Comparison of ENCODE assay signal across 16 cellular contexts in the genomic region with DNA sequence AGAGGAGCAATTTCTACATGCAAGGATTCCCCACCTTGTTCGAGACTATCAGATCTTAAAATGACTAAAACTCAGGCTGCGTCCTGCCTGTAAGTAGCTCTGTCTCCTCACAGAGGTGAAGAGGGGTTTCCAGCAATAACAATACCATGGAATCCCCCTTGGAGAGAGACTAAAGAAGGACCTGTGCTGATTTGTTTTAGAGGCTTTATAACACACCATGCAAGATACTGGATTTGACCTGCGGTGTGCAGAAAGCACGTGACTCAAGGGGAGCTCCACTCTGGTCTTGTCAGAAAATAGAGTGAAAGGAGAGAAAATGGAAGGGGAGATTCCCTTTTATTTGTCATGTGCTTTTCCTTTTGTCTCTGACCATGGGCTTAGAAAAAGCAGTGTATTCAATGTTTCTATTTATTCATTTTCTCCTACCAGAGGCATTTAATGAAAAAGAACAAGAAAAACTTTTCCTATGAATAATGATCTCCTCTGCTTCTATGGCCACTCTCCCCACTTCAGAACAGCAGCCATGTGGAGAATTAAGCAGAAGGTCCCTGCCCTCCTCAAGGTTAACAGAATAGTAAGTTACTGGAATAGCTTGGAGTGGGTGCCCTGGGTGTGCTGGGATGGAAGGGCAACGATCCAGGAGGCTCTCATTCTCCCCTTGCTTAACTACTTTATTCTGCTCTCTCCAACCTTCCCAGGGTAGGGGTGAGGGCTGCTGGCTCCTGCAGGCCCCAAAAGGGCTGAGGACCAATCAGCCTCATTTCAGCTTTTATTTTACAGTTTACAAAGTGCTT. TPM values are rescaled to one million over a fixed set of nuclear protein-coding genes. Genes with fewer than 3 reads are reported as not detected.
DNase-seq lines count a peak whose midpoint lies in the region; ATAC-seq and TF ChIP-seq lines count a peak whose summit lies in the region.
"Had no signal": no experiment of that assay in that cellular context is flagged by ENCODE, and none has a peak within 500 bp of the region (broad histone marks: within the 10 kb centered on the region; RNA-seq: fewer than 3 reads in every experiment).

No MANE protein-coding gene starts in this region.

- H3K4me3 Mint-ChIP-seq in immature natural killer cell: no peak overlapping the region
- H3K4me3 Mint-ChIP-seq: activated T-cell treated with anti-CD3 and anti-CD28 coated beads, Interleukin-2, amount 50 U/mL, for 4 hours had no signal

- POLR2A ChIA-PET in RWPE1 (lab: Yijun Ruan, JAX; ENCODE audit: low non-redundant PET): no interaction called here

- CTCF ChIA-PET in RWPE1 (lab: Yijun Ruan, JAX): interaction anchor here (0.6 kb wide), 1 partner anchor 386 kb away, joined by 3 read pairs; no protein-coding TSS in a partner anchor

- peak; percentile 39 for ATAC-seq in GM18858 (IDR thresholded peaks at IDR 0.05; ENCODE audit: unreplicated experiment)
- ATAC-seq in HG03095 (IDR thresholded peaks at IDR 0.05; ENCODE audit: unreplicated experiment): no peak

- peak; percentile 74 for DNase-seq in GM12865 (ENCODE audit: low read depth)
- no peak for DNase-seq in RWPE1 (ENCODE audit: low spot score)
- no peak for DNase-seq in immature natural killer cell
- no peak for DNase-seq in NCI-H526 (lab: John Stamatoyannopoulos, UW)
- DNase-seq in COLO829 (ENCODE audit: low spot score): no peak
- DNase-seq: activated T-cell treated with anti-CD3 and anti-CD28 coated beads, Interleukin-2, amount 50 U/mL, for 4 hours; NCI-H1092 treated with DMSO at 0.1 percent for 48 hours; NCI-H345; SK-N-SH; stimulated activated CD4-positive, alpha-beta T cell treated with anti-CD3 and anti-CD28 coated beads, Interleukin-4, amount 100 ng/mL, for 4 hours; stimulated activated naive CD4-positive, alpha-beta T cell treated with Interleukin-2 at 50 U/mL for 16 hours had no signal

- no peak for TF ChIP-seq CTCF in GM12865 (IDR thresholded peaks at IDR 0.05; ENCODE audit: insufficient read depth, low read depth, low read length, missing control alignments)
- TF ChIP-seq CTCF in RWPE1 (conservative IDR thresholded peaks at IDR 0.05; ENCODE audit: low read depth): no peak

- H3K27ac Mint-ChIP-seq in immature natural killer cell: peak overlapping the region in 5 of 6 donors; percentile 4 to 65 (median 58)
- H3K27ac Mint-ChIP-seq: IgD-negative memory B cell had no signal

- peak overlapping the region; percentile 51 for H3K27ac ChIP-seq in RWPE1
- H3K27ac ChIP-seq: C4-2B, VCaP had no signal

- peaks cover 0 to 3% (median 0%) of the 10 kb centered on the region in 3 donors for H3K27me3 Mint-ChIP-seq in immature natural killer cell (ENCODE audit: low read depth in 3 of 3)
- H3K27me3 Mint-ChIP-seq: IgD-negative memory B cell had no signal

- H3K9me3 Mint-ChIP-seq in immature natural killer cell: no peaks in the 10 kb centered on the region
- H3K9me3 Mint-ChIP-seq: activated T-cell treated with anti-CD3 and anti-CD28 coated beads, Interleukin-2, amount 50 U/mL, for 4 hours; IgD-negative memory B cell had no signal

- peaks cover 10 to 19% of the 10 kb centered on the region in 2 donors for H3K4me1 Mint-ChIP-seq in immature natural killer cell

- peaks cover 22 to 53% (median 29%) of the 10 kb centered on the region in 3 donors for H3K36me3 Mint-ChIP-seq in immature natural killer cell

- peak overlapping the region; percentile 34 for H3K4me3 ChIP-seq in GM12865 (ENCODE audit: low read depth, low read length)

RNA-seq across cellular contexts. Expression of a gene that starts 19.2 kb away (rescaled TPM):
- polyA plus RNA-seq in immature natural killer cell: 10 to 100 TPM; 44.7 to 52.5 (median 46.7) TPM

RNA-seq across cellular contexts. Expression of a gene that starts 42.1 kb away (rescaled TPM):
- polyA plus RNA-seq in immature natural killer cell: under 1 TPM in 2 of 3 donors, not detected in 1; 0.24 to 0.96 TPM
